Comparison of ENCODE assay signal across 26 cellular contexts in genomic region chrX:56794831-56795230, GRCh38.
DNase-seq lines count a peak whose midpoint lies in the region; ATAC-seq and TF ChIP-seq lines count a peak whose summit lies in the region.
"Had no signal": no experiment of that assay in that cellular context is flagged by ENCODE, and none has a peak within 500 bp of the region (broad histone marks: within the 10 kb centered on the region; RNA-seq: fewer than 3 reads in every experiment).

No MANE protein-coding gene starts in this region.

- intact Hi-C loops in posterior vena cava (cut with DNase I), result no loop called here

- no peaks in the 10 kb centered on the region for H3K27me3 ChIP-seq in H7 (ENCODE audit: control insufficient read depth, insufficient read depth, low read length)
- H3K27me3 ChIP-seq: Peyer's patch, upper lobe of left lung had no signal

- H3K27ac ChIP-seq in coronary artery, result no peak overlapping the region
- H3K27ac ChIP-seq: GM23248, Peyer's patch, upper lobe of left lung, VCaP had no signal

- H3K4me3 ChIP-seq in H7 (ENCODE audit: insufficient read depth, low read depth, low read length) (no peak overlapping the region), coronary artery (no peak overlapping the region)
- H3K4me3 ChIP-seq: GM23248, Peyer's patch, upper lobe of left lung had no signal

- no peaks in the 10 kb centered on the region for H3K36me3 ChIP-seq in H7 (replicated peaks; ENCODE audit: control insufficient read depth, insufficient read depth, low read length)
- H3K36me3 ChIP-seq: Peyer's patch, upper lobe of left lung had no signal

- ATAC-seq in GM18870 (IDR thresholded peaks at IDR 0.05; ENCODE audit: unreplicated experiment), result no peak
- ATAC-seq: activated CD4-positive, alpha-beta T cell treated with anti-CD3 and anti-CD28 coated beads for 36 hours; activated T-cell treated with anti-CD3 and anti-CD28 coated beads, Interleukin-2, amount 50 U/mL, for 4 hours; esophagus mucosa; stimulated activated memory B cell treated with anti-CD40 and anti-IgM and Interleukin-4, amounts not matched to agents 10 μg/mL and 1 μg/mL and 100 μg/mL, for 72 hours had no signal

- peak; percentile 6 for DNase-seq in NCI-H2196 (lab: John Stamatoyannopoulos, UW; ENCODE audit: unreplicated experiment)
- no peak for DNase-seq in NCI-H2196 treated with DMSO at 0.1 percent for 48 hours (lab: John Stamatoyannopoulos, UW; ENCODE audit: unreplicated experiment)
- DNase-seq in H7, result peak; percentile 7
- DNase-seq in coronary artery (ENCODE audit: low spot score), result peak; percentile 16
- peak; percentile 31 for DNase-seq in posterior vena cava (ENCODE audit: low spot score)
- no peak for DNase-seq in DMS53 (lab: John Stamatoyannopoulos, UW)
- DNase-seq in DMS53 treated with DMSO at 0.1 percent for 48 hours (lab: John Stamatoyannopoulos, UW; ENCODE audit: unreplicated experiment), result no peak
- DNase-seq: 8988T; activated CD4-positive, alpha-beta T cell treated with anti-CD3 and anti-CD28 coated beads for 36 hours; activated T-cell treated with anti-CD3 and anti-CD28 coated beads, Interleukin-2, amount 50 U/mL, for 4 hours; central memory CD4-positive, alpha-beta T cell; EL; foreskin fibroblast; GM23248; kidney; midbrain; NCI-H1105 treated with DMSO at 0.1 percent for 48 hours; NCI-H2081; SHP77 treated with DMSO at 0.1 percent for 48 hours; T1000; upper lobe of left lung had no signal

- TF ChIP-seq CTCF in coronary artery (IDR thresholded peaks at IDR 0.05), result no peak

Comparison
In these comparisons a context has a peak if more than half of its experiments do, and no peak if none do; other contexts are left out.
1. DNase-seq: peak in NCI-H2196 (single experiment), H7 (single experiment), coronary artery (single experiment) and posterior vena cava (single experiment); none in NCI-H2196 treated with DMSO at 0.1 percent for 48 hours (single experiment), DMS53 (single experiment) and DMS53 treated with DMSO at 0.1 percent for 48 hours (single experiment).